Comparison of ENCODE assay signal across 14 cellular contexts in genomic region chr10:17007381-17007780, GRCh38.
DNase-seq lines count a peak whose midpoint lies in the region; ATAC-seq, FAIRE-seq and TF ChIP-seq lines count a peak whose summit lies in the region.
"Had no signal": no experiment of that assay in that cellular context is flagged by ENCODE, and none has a peak within 500 bp of the region (broad histone marks: within the 10 kb centered on the region; RNA-seq: fewer than 3 reads in every experiment).

No MANE protein-coding gene starts in this region.

- TF ChIP-seq POLR2A in testis (IDR thresholded peaks at IDR 0.05), result no peak

- H3K27ac ChIP-seq in KOPT-K1 (ENCODE audit: low read depth, low read length, poor library complexity, severe bottlenecking), result peak overlapping the region; percentile 41
- peak overlapping the region; percentile 37 for H3K27ac ChIP-seq in colonic mucosa
- peak overlapping the region; percentile 92 for H3K27ac ChIP-seq in mesodermal cell (ENCODE audit: low read depth, low read length, severe bottlenecking)
- H3K27ac ChIP-seq in testis, result peak overlapping the region; percentile 47 to 55
- no peak overlapping the region for H3K27ac ChIP-seq in pancreas

- H3K4me1 ChIP-seq in colonic mucosa (no peaks in the 10 kb centered on the region), mesodermal cell (ENCODE audit: control insufficient read depth, insufficient read depth, low read length, poor library complexity, severe bottlenecking) (peaks cover 58% of the 10 kb centered on the region), testis (peaks cover 51% of the 10 kb centered on the region), pancreas (no peaks in the 10 kb centered on the region)
- H3K4me1 ChIP-seq: BE2C had no signal

- peaks cover 7% of the 10 kb centered on the region for H3K9me3 ChIP-seq in KOPT-K1 (ENCODE audit: insufficient read depth, low read length, poor library complexity, severe bottlenecking)
- no peaks in the 10 kb centered on the region for H3K9me3 ChIP-seq in colonic mucosa
- peaks cover 27% of the 10 kb centered on the region for H3K9me3 ChIP-seq in mesodermal cell (ENCODE audit: control insufficient read depth, low read length)
- no peaks in the 10 kb centered on the region for H3K9me3 ChIP-seq in testis
- H3K9me3 ChIP-seq in pancreas, result no peaks in the 10 kb centered on the region
- H3K9me3 ChIP-seq: BE2C had no signal

- DNase-seq in colonic mucosa (no peak), testis (no peak), occipital lobe (lab: John Stamatoyannopoulos, UW) (no peak), pancreas (no peak), frontal cortex (ENCODE audit: low spot score in 2 of 2) (no peak)
- DNase-seq: activated effector memory CD4-positive, alpha-beta T cell treated with anti-CD3 and anti-CD28 coated beads, Interleukin-2, amount 50 U/mL, for 16 hours; BE2C; NCI-H1105 treated with DMSO at 0.1 percent for 48 hours; stimulated activated naive CD4-positive, alpha-beta T cell treated with Interleukin-2 at 50 U/mL for 16 hours had no signal

- H3K27me3 ChIP-seq in colonic mucosa, result no peaks in the 10 kb centered on the region
- no peaks in the 10 kb centered on the region for H3K27me3 ChIP-seq in testis
- H3K27me3 ChIP-seq in pancreas, result no peaks in the 10 kb centered on the region
- H3K27me3 ChIP-seq: BE2C had no signal

- TF ChIP-seq CTCF in colonic mucosa (IDR thresholded peaks at IDR 0.05), result no peak
- TF ChIP-seq CTCF in testis (IDR thresholded peaks at IDR 0.05), result no peak
- no peak for TF ChIP-seq CTCF in pancreas (IDR thresholded peaks at IDR 0.05)

- H3K36me3 ChIP-seq in KOPT-K1 (ENCODE audit: insufficient read depth, low read length) (no peaks in the 10 kb centered on the region), colonic mucosa (no peaks in the 10 kb centered on the region), mesodermal cell (ENCODE audit: control insufficient read depth, insufficient read depth, low read length) (no peaks in the 10 kb centered on the region), testis (ENCODE audit: low read depth, missing control alignments) (no peaks in the 10 kb centered on the region), pancreas (no peaks in the 10 kb centered on the region)
- H3K36me3 ChIP-seq: BE2C had no signal

- FAIRE-seq in pancreas (lab: Jason Lieb, UNC) (no peak), frontal cortex (lab: Jason Lieb, UNC) (no peak)
- FAIRE-seq: bronchial epithelial cell had no signal

- H3K4me3 ChIP-seq in colonic mucosa (no peak overlapping the region), mesodermal cell (ENCODE audit: extremely low read depth, insufficient read depth, low read length, poor library complexity, severe bottlenecking) (no peak overlapping the region), testis (no peak overlapping the region), pancreas (no peak overlapping the region)

- intact Hi-C loops in colonic mucosa (cut with DNase I), result no loop called here
- intact Hi-C loops in testis (cut with DNase I; ENCODE audit: low total_unique reads), result no loop called here
- intact Hi-C loops in pancreas (cut with DNase I), result no loop called here

- no peak for ATAC-seq in pancreas
- ATAC-seq: HCT116; natural killer cell treated with Interleukin-12 subunit alpha and Interleukin-12 subunit beta and Interleukin-15 and Interleukin-18, amount 100 ng/mL, for 72 hours had no signal

- 93 to 95% methylated on average over 7 to 9 of the region's 9 CpGs for WGBS in mesodermal cell (ENCODE audit: insufficient coverage in 2 of 2), 2 experiments
- 35 to 39% methylated on average over 9 of the region's 9 CpGs for WGBS in testis, 2 donors
- WGBS in pancreas, 2 donors, result 68 to 78% methylated on average over 9 of the region's 9 CpGs

- peak overlapping the region in 1 of 2 donors; percentile 37 for H3K9ac ChIP-seq in colonic mucosa (ENCODE audit: low read depth in 2 of 2, low read length in 2 of 2)

Comparison
In these comparisons a context has a peak if more than half of its experiments do, and no peak if none do; other contexts are left out.
1. H3K27ac ChIP-seq: peak in KOPT-K1 (single experiment), colonic mucosa (single experiment), mesodermal cell (single experiment) and testis (2 of 2); none in pancreas (0 of 4).